Comparison of ENCODE assay signal across 1 cellular context in the genomic region with DNA sequence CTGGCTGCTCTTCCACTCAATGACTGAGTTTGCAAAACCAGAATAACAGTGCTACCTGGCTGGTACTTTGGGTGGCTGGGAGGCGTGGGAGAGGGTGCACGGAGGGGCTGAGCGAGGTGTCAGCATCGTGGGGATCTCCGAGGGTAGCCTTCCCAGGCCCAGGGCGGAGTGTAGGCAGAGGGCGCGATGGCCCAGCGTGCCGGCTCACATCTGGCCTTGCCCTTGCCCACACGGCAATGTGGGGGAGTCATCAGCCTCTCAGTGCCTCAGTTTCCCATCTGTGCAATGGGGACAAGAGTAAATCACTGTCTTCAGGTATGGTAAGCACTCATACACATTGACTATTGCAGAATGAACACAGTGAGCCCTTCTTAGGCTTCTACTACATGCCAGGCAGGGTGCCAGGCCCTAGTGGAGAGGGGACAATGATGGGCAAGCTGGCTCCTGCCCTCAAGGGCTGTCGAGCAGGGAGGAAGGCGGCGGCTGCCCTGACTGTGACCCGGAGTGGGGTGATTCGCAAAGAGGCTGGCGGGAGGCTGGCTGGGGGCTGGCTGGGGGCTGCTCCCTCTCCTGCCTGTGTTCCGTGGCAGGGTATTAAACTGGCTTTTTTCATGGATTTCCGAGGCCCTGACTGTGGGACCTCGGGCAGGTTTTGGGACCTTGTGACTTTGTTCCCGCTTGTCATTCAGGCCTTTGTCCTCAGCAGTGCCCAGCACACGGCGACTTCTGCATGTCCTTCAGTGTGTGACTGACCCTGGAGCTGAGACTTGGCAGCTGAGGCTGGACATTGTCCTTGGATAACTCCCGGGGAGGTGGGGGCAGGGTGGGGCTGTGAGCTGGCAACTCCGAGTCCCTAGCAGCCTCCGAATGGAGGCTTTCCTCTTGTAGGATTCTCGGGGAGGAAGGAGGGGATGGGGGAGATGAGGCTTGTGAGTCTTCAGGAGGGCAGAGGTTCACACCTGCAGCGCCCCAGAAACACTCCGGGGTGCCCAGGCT.
TF ChIP-seq lines count a peak whose summit lies in the region.

No MANE protein-coding gene starts in this region.

TF ChIP-seq in H1, 55 proteins besides CTCF, POLR2A, EP300 and RAD21 (continued from another document):
- TF ChIP-seq, protein P1, sequence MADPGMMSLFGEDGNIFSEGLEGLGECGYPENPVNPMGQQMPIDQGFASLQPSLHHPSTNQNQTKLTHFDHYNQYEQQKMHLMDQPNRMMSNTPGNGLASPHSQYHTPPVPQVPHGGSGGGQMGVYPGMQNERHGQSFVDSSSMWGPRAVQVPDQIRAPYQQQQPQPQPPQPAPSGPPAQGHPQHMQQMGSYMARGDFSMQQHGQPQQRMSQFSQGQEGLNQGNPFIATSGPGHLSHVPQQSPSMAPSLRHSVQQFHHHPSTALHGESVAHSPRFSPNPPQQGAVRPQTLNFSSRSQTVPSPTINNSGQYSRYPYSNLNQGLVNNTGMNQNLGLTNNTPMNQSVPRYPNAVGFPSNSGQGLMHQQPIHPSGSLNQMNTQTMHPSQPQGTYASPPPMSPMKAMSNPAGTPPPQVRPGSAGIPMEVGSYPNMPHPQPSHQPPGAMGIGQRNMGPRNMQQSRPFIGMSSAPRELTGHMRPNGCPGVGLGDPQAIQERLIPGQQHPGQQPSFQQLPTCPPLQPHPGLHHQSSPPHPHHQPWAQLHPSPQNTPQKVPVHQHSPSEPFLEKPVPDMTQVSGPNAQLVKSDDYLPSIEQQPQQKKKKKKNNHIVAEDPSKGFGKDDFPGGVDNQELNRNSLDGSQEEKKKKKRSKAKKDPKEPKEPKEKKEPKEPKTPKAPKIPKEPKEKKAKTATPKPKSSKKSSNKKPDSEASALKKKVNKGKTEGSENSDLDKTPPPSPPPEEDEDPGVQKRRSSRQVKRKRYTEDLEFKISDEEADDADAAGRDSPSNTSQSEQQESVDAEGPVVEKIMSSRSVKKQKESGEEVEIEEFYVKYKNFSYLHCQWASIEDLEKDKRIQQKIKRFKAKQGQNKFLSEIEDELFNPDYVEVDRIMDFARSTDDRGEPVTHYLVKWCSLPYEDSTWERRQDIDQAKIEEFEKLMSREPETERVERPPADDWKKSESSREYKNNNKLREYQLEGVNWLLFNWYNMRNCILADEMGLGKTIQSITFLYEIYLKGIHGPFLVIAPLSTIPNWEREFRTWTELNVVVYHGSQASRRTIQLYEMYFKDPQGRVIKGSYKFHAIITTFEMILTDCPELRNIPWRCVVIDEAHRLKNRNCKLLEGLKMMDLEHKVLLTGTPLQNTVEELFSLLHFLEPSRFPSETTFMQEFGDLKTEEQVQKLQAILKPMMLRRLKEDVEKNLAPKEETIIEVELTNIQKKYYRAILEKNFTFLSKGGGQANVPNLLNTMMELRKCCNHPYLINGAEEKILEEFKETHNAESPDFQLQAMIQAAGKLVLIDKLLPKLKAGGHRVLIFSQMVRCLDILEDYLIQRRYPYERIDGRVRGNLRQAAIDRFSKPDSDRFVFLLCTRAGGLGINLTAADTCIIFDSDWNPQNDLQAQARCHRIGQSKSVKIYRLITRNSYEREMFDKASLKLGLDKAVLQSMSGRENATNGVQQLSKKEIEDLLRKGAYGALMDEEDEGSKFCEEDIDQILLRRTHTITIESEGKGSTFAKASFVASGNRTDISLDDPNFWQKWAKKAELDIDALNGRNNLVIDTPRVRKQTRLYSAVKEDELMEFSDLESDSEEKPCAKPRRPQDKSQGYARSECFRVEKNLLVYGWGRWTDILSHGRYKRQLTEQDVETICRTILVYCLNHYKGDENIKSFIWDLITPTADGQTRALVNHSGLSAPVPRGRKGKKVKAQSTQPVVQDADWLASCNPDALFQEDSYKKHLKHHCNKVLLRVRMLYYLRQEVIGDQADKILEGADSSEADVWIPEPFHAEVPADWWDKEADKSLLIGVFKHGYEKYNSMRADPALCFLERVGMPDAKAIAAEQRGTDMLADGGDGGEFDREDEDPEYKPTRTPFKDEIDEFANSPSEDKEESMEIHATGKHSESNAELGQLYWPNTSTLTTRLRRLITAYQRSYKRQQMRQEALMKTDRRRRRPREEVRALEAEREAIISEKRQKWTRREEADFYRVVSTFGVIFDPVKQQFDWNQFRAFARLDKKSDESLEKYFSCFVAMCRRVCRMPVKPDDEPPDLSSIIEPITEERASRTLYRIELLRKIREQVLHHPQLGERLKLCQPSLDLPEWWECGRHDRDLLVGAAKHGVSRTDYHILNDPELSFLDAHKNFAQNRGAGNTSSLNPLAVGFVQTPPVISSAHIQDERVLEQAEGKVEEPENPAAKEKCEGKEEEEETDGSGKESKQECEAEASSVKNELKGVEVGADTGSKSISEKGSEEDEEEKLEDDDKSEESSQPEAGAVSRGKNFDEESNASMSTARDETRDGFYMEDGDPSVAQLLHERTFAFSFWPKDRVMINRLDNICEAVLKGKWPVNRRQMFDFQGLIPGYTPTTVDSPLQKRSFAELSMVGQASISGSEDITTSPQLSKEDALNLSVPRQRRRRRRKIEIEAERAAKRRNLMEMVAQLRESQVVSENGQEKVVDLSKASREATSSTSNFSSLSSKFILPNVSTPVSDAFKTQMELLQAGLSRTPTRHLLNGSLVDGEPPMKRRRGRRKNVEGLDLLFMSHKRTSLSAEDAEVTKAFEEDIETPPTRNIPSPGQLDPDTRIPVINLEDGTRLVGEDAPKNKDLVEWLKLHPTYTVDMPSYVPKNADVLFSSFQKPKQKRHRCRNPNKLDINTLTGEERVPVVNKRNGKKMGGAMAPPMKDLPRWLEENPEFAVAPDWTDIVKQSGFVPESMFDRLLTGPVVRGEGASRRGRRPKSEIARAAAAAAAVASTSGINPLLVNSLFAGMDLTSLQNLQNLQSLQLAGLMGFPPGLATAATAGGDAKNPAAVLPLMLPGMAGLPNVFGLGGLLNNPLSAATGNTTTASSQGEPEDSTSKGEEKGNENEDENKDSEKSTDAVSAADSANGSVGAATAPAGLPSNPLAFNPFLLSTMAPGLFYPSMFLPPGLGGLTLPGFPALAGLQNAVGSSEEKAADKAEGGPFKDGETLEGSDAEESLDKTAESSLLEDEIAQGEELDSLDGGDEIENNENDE (IDR thresholded peaks at IDR 0.05; ENCODE audit: insufficient replicate concordance, low read length), result no peak
- TF ChIP-seq CBX5 (IDR thresholded peaks at IDR 0.05; ENCODE audit: low read depth, low read length) (no peak), KDM5A (IDR thresholded peaks at IDR 0.05; ENCODE audit: low read length) (no peak), POU5F1 (IDR thresholded peaks at IDR 0.05; ENCODE audit: low read depth, low read length) (no peak), SRF (IDR thresholded peaks at IDR 0.05; ENCODE audit: low read depth, low read length) (no peak), RFX5 (IDR thresholded peaks at IDR 0.05; ENCODE audit: borderline replicate concordance, low read depth, low read length) (no peak), POLR2AphosphoS5 (IDR thresholded peaks at IDR 0.05; ENCODE audit: low read depth, low read length) (no peak), SUZ12 (IDR thresholded peaks at IDR 0.05; ENCODE audit: low read length) (no peak)
- TF ChIP-seq, protein P2, sequence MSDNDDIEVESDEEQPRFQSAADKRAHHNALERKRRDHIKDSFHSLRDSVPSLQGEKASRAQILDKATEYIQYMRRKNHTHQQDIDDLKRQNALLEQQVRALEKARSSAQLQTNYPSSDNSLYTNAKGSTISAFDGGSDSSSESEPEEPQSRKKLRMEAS (IDR thresholded peaks at IDR 0.05), result no peak
